In the genomic region with DNA sequence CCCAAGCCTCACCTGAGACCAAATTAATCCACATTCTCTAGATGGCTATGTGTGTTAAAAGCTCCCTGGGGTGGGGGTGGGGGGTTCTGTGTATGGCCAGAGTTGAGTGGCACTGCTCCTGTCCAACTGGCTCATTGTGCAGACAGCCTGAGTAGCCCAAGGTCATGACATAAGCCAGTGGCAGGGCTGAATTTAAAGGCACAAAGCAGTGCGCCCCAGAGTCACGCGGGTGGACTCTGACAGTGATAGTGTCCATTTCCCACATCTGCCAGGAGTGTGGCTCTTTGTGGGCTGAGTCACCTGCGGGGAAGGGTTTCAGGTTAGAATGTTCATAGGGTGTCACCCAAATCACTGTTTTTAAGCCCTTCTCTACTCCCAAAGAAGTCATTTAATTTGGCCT, we compare ENCODE assay signal across 13 cellular contexts. TPM values are rescaled to one million over a fixed set of nuclear protein-coding genes. Genes with fewer than 3 reads are reported as not detected.
DNase-seq lines count a peak whose midpoint lies in the region; ATAC-seq and TF ChIP-seq lines count a peak whose summit lies in the region.
"Had no signal": no experiment of that assay in that cellular context is flagged by ENCODE, and none has a peak within 500 bp of the region (broad histone marks: within the 10 kb centered on the region; RNA-seq: fewer than 3 reads in every experiment).

No MANE protein-coding gene starts in this region.

- ATAC-seq in sciatic nerve = no peak
- ATAC-seq: left lobe of liver; stimulated activated memory B cell treated with anti-CD40 and anti-IgM and Interleukin-4, amounts not matched to agents 10 μg/mL and 1 μg/mL and 100 μg/mL, for 72 hours had no signal

- H3K27me3 ChIP-seq in ascending aorta (no peaks in the 10 kb centered on the region), left ventricle myocardium inferior (ENCODE audit: low read depth) (peaks cover 4% of the 10 kb centered on the region), skeletal muscle tissue (ENCODE audit: control insufficient read depth in 3 of 3, insufficient read depth in 3 of 3, low read length in 3 of 3) (no peaks in the 10 kb centered on the region)

- no peak overlapping the region for H3K9ac ChIP-seq in skeletal muscle tissue (ENCODE audit: low read depth in 1 of 3, low read length in 3 of 3)

- no peaks in the 10 kb centered on the region for H3K9me3 ChIP-seq in ascending aorta
- H3K9me3 ChIP-seq in left ventricle myocardium inferior (replicated peaks) = no peaks in the 10 kb centered on the region
- H3K9me3 ChIP-seq in skeletal muscle tissue (ENCODE audit: control insufficient read depth in 3 of 3, low read length in 3 of 3) = no peaks in the 10 kb centered on the region

- intact Hi-C loops in ascending aorta (cut with DNase I) = no loop called here
- intact Hi-C loops in left ventricle myocardium inferior (cut with micrococcal nuclease) = no loop called here
- intact Hi-C loops in sciatic nerve (cut with DNase I) = no loop called here

- TF ChIP-seq CTCF in ascending aorta (IDR thresholded peaks at IDR 0.05) (no peak), left ventricle myocardium inferior (IDR thresholded peaks at IDR 0.05; ENCODE audit: borderline replicate concordance) (no peak)

- peaks cover 6 to 14% of the 10 kb centered on the region in 2 donors for H3K4me1 ChIP-seq in ascending aorta
- peaks cover 21% of the 10 kb centered on the region for H3K4me1 ChIP-seq in left ventricle myocardium inferior
- H3K4me1 ChIP-seq in skeletal muscle tissue (ENCODE audit: control insufficient read depth in 3 of 3, insufficient read depth in 3 of 3, low read length in 3 of 3) = no peaks in the 10 kb centered on the region

- no peak overlapping the region for H3K4me3 ChIP-seq in ascending aorta
- H3K4me3 ChIP-seq in left ventricle myocardium inferior = no peak overlapping the region
- no peak overlapping the region for H3K4me3 ChIP-seq in skeletal muscle tissue (ENCODE audit: low read length in 3 of 3)

- CTCF ChIA-PET in HEK293T (lab: Yijun Ruan, JAX) = interaction anchor here (0.5 to 1.8 kb wide), 3 partner anchors 14 to 84 kb away, joined by 3 to 6 read pairs (median 3); no protein-coding TSS in a partner anchor

- POLR2A ChIA-PET in HEK293T (lab: Yijun Ruan, JAX) = no interaction called here

- no peaks in the 10 kb centered on the region for H3K36me3 ChIP-seq in ascending aorta
- H3K36me3 ChIP-seq in left ventricle myocardium inferior = no peaks in the 10 kb centered on the region
- no peaks in the 10 kb centered on the region for H3K36me3 ChIP-seq in skeletal muscle tissue (ENCODE audit: control insufficient read depth in 3 of 3, insufficient read depth in 3 of 3, low read length in 3 of 3)

- H3K27ac ChIP-seq in ascending aorta (peak overlapping the region; percentile 73 to 76), left ventricle myocardium inferior (replicated peaks) (peak overlapping the region; percentile 50), skeletal muscle tissue (ENCODE audit: low read depth, low read length) (peak overlapping the region; percentile 25)

- DNase-seq in HEK293T (ENCODE audit: extremely low spot score) (no peak), ascending aorta (ENCODE audit: low spot score in 2 of 2) (peak in 1 of 2 donors; percentile 51), left ventricle myocardium inferior (no peak), NOMO-1 treated with DMSO at 0.1 percent for 48 hours (lab: John Stamatoyannopoulos, UW; ENCODE audit: unreplicated experiment) (no peak), sciatic nerve (ENCODE audit: low spot score) (no peak), RKO (ENCODE audit: low spot score) (no peak)
- DNase-seq in stimulated activated CD4-positive, alpha-beta T cell treated with anti-CD3 and anti-CD28 coated beads, Interleukin-1b, Interleukin-23, amount 100 ng/mL, for 48 hours = no peak
- DNase-seq: activated naive CD4-positive, alpha-beta T cell treated with anti-CD3 and anti-CD28 coated beads for 36 hours; MV-4-11; NCI-H2227 treated with DMSO at 0.1 percent for 48 hours had no signal

TF ChIP-seq in HEK293T, 16 proteins besides CTCF, POLR2A, EP300 and RAD21:
- no peak for TF ChIP-seq ELF4 (IDR thresholded peaks at IDR 0.05)
- no peak for TF ChIP-seq FOXA1 (IDR thresholded peaks at IDR 0.05)
- TF ChIP-seq PKNOX1 (IDR thresholded peaks at IDR 0.05) = peak; percentile 82
- no peak for TF ChIP-seq BHLHE40 (IDR thresholded peaks at IDR 0.05; ENCODE audit: borderline replicate concordance)
- no peak for TF ChIP-seq CTBP1 (IDR thresholded peaks at IDR 0.05; ENCODE audit: borderline replicate concordance)
- no peak for TF ChIP-seq TARDBP (IDR thresholded peaks at IDR 0.05)

RNA-seq across cellular contexts. Expression of gene SCD5, which starts 45.4 kb away (rescaled TPM):
- total RNA-seq in ascending aorta (28.0 TPM), left ventricle myocardium inferior (4.5 TPM), skeletal muscle tissue (9.4 TPM), sciatic nerve (50.6 TPM)
